In genomic region chr4:173371292-173372192, GRCh38 we compare ENCODE assay signal across 8 cellular contexts. TPM values are rescaled to one million over a fixed set of nuclear protein-coding genes. Genes with fewer than 3 reads are reported as not detected.
DNase-seq lines count a peak whose midpoint lies in the region; ATAC-seq, FAIRE-seq and TF ChIP-seq lines count a peak whose summit lies in the region.

No MANE protein-coding gene starts in this region.

- no peaks in the 10 kb centered on the region for H3K9me3 ChIP-seq in A549
- no peaks in the 10 kb centered on the region for H3K9me3 ChIP-seq in HepG2 (ENCODE audit: low read length)

- no peak for TF ChIP-seq EP300 in A549 (IDR thresholded peaks at IDR 0.05)
- TF ChIP-seq EP300 in HepG2 (IDR thresholded peaks at IDR 0.05; ENCODE audit: low read depth in 2 of 2, low read length in 2 of 2), result no peak
- TF ChIP-seq EP300 in HepG2 (CRISPR knock-in tag; IDR thresholded peaks at IDR 0.05; ENCODE audit: borderline replicate concordance), result no peak

- WGBS in A549 (ENCODE audit: missing lambda C conversion rate), result 0% methylated on average over 28 of the region's 68 CpGs
- WGBS in HepG2 (ENCODE audit: low lambda C conversion rate), result under 1% methylated on average over 31 of the region's 68 CpGs

- no peak for TF ChIP-seq POLR2A in A549 (IDR thresholded peaks at IDR 0.05; ENCODE audit: low read length)
- peak in 1 of 2 experiments; percentile 32; a peak in 1 of 4 replicates for TF ChIP-seq POLR2A in HepG2 (IDR thresholded peaks at IDR 0.05; ENCODE audit: insufficient read depth in 1 of 2, low read depth in 2 of 2, low read length in 2 of 2)

- in situ Hi-C loops in HepG2 (cut with HindIII; ENCODE audit: extremely low pct_ligation_motif_present, low pct_unique_long_range_greater_than_20kb), result loop anchor here (5.0 kb wide), 1 partner anchor 39 kb away; the partner anchor contains the start of gene HMGB2

- peak overlapping the region; percentile 81 for H3K9ac ChIP-seq in HepG2 (ENCODE audit: insufficient read depth, low read depth, low read length)

- TF ChIP-seq CTCF in A549 (IDR thresholded peaks at IDR 0.05), result no peak
- TF ChIP-seq CTCF in HepG2 (CRISPR knock-in tag; IDR thresholded peaks at IDR 0.05), result no peak

- FAIRE-seq in A549 (lab: Jason Lieb, UNC), result no peak
- FAIRE-seq in HepG2 (lab: Jason Lieb, UNC), result no peak

- DNase-seq in A549 (ENCODE audit: low read depth in 1 of 2, low spot score in 1 of 2) (peak; percentile 43 to 51), NCI-H226 (peak; percentile 40), dedifferentiated amniotic fluid mesenchymal stem cell (ENCODE audit: extremely low spot score) (peak; percentile 67), HepG2 (ENCODE audit: low spot score) (peak; percentile 29)
- peak; percentile 31 for DNase-seq in activated CD4-positive, alpha-beta T cell treated with anti-CD3 and anti-CD28 coated beads, Interleukin-2, amount 50 U/mL, for 1 hour
- DNase-seq in stimulated activated CD4-positive, alpha-beta T cell treated with anti-CD3 and anti-CD28 coated beads, Interleukin-4, amount 100 ng/mL, for 1 hour, result peak; percentile 45

- intact Hi-C loops in HepG2 (cut with micrococcal nuclease; ENCODE audit: unreplicated experiment), result loop anchor here (2.0 kb wide), 1 partner anchor 45 kb away; no protein-coding TSS in a partner anchor

- H2AFZ ChIP-seq in HepG2 (ENCODE audit: low read length), result no peak overlapping the region

- H3K36me3 ChIP-seq in HepG2 (replicated peaks in 1 of 2; ENCODE audit: control insufficient read depth in 1 of 2, insufficient read depth in 2 of 2, low read length in 2 of 2), result peaks cover 2% of the 10 kb centered on the region in 2 experiments

- H3K27ac ChIP-seq in A549 (peak overlapping the region; percentile 73 to 85), HepG2 (ENCODE audit: extremely low read length, insufficient read depth, low read length) (peak overlapping the region; percentile 74)

- no TSS peak for BruUV-seq in HepG2 (replicated peaks; lab: Mats Ljungman, UMichigan)

- H4K20me1 ChIP-seq in HepG2 (ENCODE audit: insufficient read depth, low read length), result no peaks in the 10 kb centered on the region

- ATAC-seq in A549, result peak; percentile 49 to 63
- ATAC-seq in GM18511 (IDR thresholded peaks at IDR 0.05; ENCODE audit: unreplicated experiment), result peak; percentile 20
- ATAC-seq in HG03025 (IDR thresholded peaks at IDR 0.05; ENCODE audit: low FRiP score, unreplicated experiment), result peak; percentile 22
- ATAC-seq in HepG2, result peak; percentile 65

- POLR2A ChIA-PET in A549 (lab: Yijun Ruan, JAX) (interaction anchor here (0.6 to 5.8 kb wide), 6 partner anchors 11 to 230 kb away, joined by 3 to 116 read pairs (median 4); partner anchors contain the start of gene HMGB2), HepG2 (lab: Yijun Ruan, JAX) (interaction anchor here (1.4 to 6.1 kb wide), 2 partner anchors 31 to 37 kb away, joined by 3 to 109 read pairs; partner anchors contain the start of gene HMGB2)

- peak overlapping the region; percentile 93 for H3K4me3 ChIP-seq in A549
- H3K4me3 ChIP-seq in HepG2 (replicated peaks in 1 of 3; ENCODE audit: insufficient read depth in 1 of 3, low read depth in 2 of 3, low read length in 3 of 3), result peak overlapping the region; percentile 91 to 94 (median 92)

- H3K79me2 ChIP-seq in HepG2 (ENCODE audit: insufficient read depth, low read length), result peaks cover 28% of the 10 kb centered on the region

- CTCF ChIA-PET in A549 (lab: Yijun Ruan, JAX) (interaction anchor here (0.7 to 1.4 kb wide), 5 partner anchors 18 to 52 kb away, joined by 3 to 8 read pairs (median 3); no protein-coding TSS in a partner anchor), HepG2 (lab: Yijun Ruan, JAX; ENCODE audit: low intra/inter-chr PET ratio, low total read pairs) (no interaction called here)

- H3K4me1 ChIP-seq in A549 (peaks cover 10% of the 10 kb centered on the region; the same call in 2 of the 3 replicates), HepG2 (ENCODE audit: insufficient read depth, low read length) (peaks cover 17% of the 10 kb centered on the region)

- no peaks in the 10 kb centered on the region; a peak in 1 of 5 replicates for H3K27me3 ChIP-seq in HepG2 (ENCODE audit: control insufficient read depth in 1 of 2, insufficient read depth in 2 of 2, low read length in 2 of 2)

- H3K4me2 ChIP-seq in A549 (peak overlapping the region; percentile 83), HepG2 (ENCODE audit: low read depth, low read length) (peak overlapping the region; percentile 74)

- TF ChIP-seq RAD21 in A549 (conservative IDR thresholded peaks at IDR 0.05 in 1 of 2, IDR thresholded peaks at IDR 0.05 in 1 of 2) (no peak), HepG2 (CRISPR knock-in tag; IDR thresholded peaks at IDR 0.05) (no peak)

RNA-seq across cellular contexts. Expression of gene SAP30, which starts 0.8 kb away (rescaled TPM):
- polyA plus RNA-seq in A549 (2011; rRNA removed) (12.0 and 19.6 TPM in 2 replicates), A549 (2017; fragmentation: RNase III; extraction: RNeasy Plus Mini Kit Qiagen cat#74134 plus additional on column Dnase treatment) (16.5 to 18.4 TPM (median 17.2 TPM) in 3 replicates), HepG2 (2011; rRNA removed) (10.6 and 14.2 TPM in 2 replicates)
- polyA plus RNA-seq in A549 (2012; cell fraction: cytosol; rRNA removed), result 14.2 and 14.9 TPM in 2 replicates
- polyA plus RNA-seq in A549 (2012; cell fraction: nucleus; rRNA removed), result 10.7 and 12.5 TPM in 2 replicates
- polyA minus RNA-seq in A549 (2011; rRNA and poly(A)+ RNA removed), result 0.70 and 2.0 TPM in 2 replicates
- 22.3 and 25.1 TPM in 2 replicates for total RNA-seq in HepG2 (2016; rRNA removed; fragmentation: Illumina TruSeq; extraction: Trizol)
- 3.7 and 4.7 TPM in 2 replicates for total RNA-seq in HepG2 (2016; cell fraction: cytosol; rRNA removed; fragmentation: Illumina TruSeq; extraction: Trizol; ENCODE audit: low read depth)
- 22.4 and 24.1 TPM in 2 replicates for total RNA-seq in HepG2 (2016; cell fraction: insoluble cytoplasmic fraction; rRNA removed; fragmentation: Illumina TruSeq; extraction: Trizol)
- 6.0 and 6.5 TPM in 2 replicates for total RNA-seq in HepG2 (2016; cell fraction: membrane; rRNA removed; fragmentation: Illumina TruSeq; extraction: Trizol)
- 8.7 and 9.9 TPM in 2 replicates for total RNA-seq in HepG2 (2016; cell fraction: nucleus; rRNA removed; fragmentation: Illumina TruSeq; extraction: Trizol)
- polyA plus RNA-seq in HepG2 (2011; cell fraction: cytosol; rRNA removed), result 6.1 and 7.3 TPM in 2 replicates
- 4.0 and 4.4 TPM in 2 replicates for polyA plus RNA-seq in HepG2 (2011; cell fraction: nucleus; rRNA removed)
- polyA plus RNA-seq in HepG2 (2012), result 10.5 and 12.0 TPM in 2 replicates
- 3.1 and 3.3 TPM in 2 replicates for polyA plus RNA-seq in HepG2 (2016; cell fraction: cytosol; fragmentation: Illumina TruSeq; extraction: Trizol; ENCODE audit: low read depth)
- 22.3 and 23.3 TPM in 2 replicates for polyA plus RNA-seq in HepG2 (2016; cell fraction: insoluble cytoplasmic fraction; fragmentation: Illumina TruSeq; extraction: Trizol; ENCODE audit: low read depth)
- polyA plus RNA-seq in HepG2 (2016; cell fraction: membrane; fragmentation: Illumina TruSeq; extraction: Trizol; ENCODE audit: low read depth), result 3.2 and 4.0 TPM in 2 replicates
- polyA plus RNA-seq in HepG2 (2016; cell fraction: nucleus; fragmentation: Illumina TruSeq; extraction: Trizol; ENCODE audit: insufficient read depth, low read depth), result 11.9 and 13.6 TPM in 2 replicates
- 3.3 and 6.9 TPM in 2 replicates for polyA minus RNA-seq in HepG2 (2011; rRNA and poly(A)+ RNA removed; ENCODE audit: low replicate concordance)
- polyA minus RNA-seq in HepG2 (2011; cell fraction: cytosol; rRNA and poly(A)+ RNA removed), result 5.6 and 6.4 TPM in 2 replicates
- 8.6 and 8.8 TPM in 2 replicates for polyA minus RNA-seq in HepG2 (2011; cell fraction: nucleus; rRNA and poly(A)+ RNA removed)

RNA-seq across cellular contexts. Expression of gene SCRG1, which starts 27.4 kb away (rescaled TPM):
- polyA plus RNA-seq in A549 (2011; rRNA removed), result not detected in 2 replicates
- polyA plus RNA-seq in A549 (2012; cell fraction: cytosol; rRNA removed), result not detected in 2 replicates
- polyA plus RNA-seq in A549 (2012; cell fraction: nucleus; rRNA removed), result not detected in 2 replicates
- polyA plus RNA-seq in A549 (2017; fragmentation: RNase III; extraction: RNeasy Plus Mini Kit Qiagen cat#74134 plus additional on column Dnase treatment), result not detected in 3 replicates
- polyA minus RNA-seq in A549 (2011; rRNA and poly(A)+ RNA removed), result not detected in 2 replicates
- not detected in 2 replicates for total RNA-seq in HepG2 (2016; rRNA removed; fragmentation: Illumina TruSeq; extraction: Trizol)
- total RNA-seq in HepG2 (2016; cell fraction: cytosol; rRNA removed; fragmentation: Illumina TruSeq; extraction: Trizol; ENCODE audit: low read depth), result not detected in 2 replicates
- not detected in 2 replicates for total RNA-seq in HepG2 (2016; cell fraction: insoluble cytoplasmic fraction; rRNA removed; fragmentation: Illumina TruSeq; extraction: Trizol)
- total RNA-seq in HepG2 (2016; cell fraction: membrane; rRNA removed; fragmentation: Illumina TruSeq; extraction: Trizol), result not detected in 2 replicates
- not detected in 2 replicates for total RNA-seq in HepG2 (2016; cell fraction: nucleus; rRNA removed; fragmentation: Illumina TruSeq; extraction: Trizol)
- not detected in 2 replicates for polyA plus RNA-seq in HepG2 (2011; rRNA removed)
- polyA plus RNA-seq in HepG2 (2011; cell fraction: cytosol; rRNA removed), result not detected in 2 replicates
- polyA plus RNA-seq in HepG2 (2011; cell fraction: nucleus; rRNA removed), result not detected in 2 replicates
- polyA plus RNA-seq in HepG2 (2012), result 0.03 TPM in 1 of 2 replicates, not detected in the other
- polyA plus RNA-seq in HepG2 (2016; cell fraction: cytosol; fragmentation: Illumina TruSeq; extraction: Trizol; ENCODE audit: low read depth), result not detected in 2 replicates
- polyA plus RNA-seq in HepG2 (2016; cell fraction: insoluble cytoplasmic fraction; fragmentation: Illumina TruSeq; extraction: Trizol; ENCODE audit: low read depth), result not detected in 2 replicates
- polyA plus RNA-seq in HepG2 (2016; cell fraction: membrane; fragmentation: Illumina TruSeq; extraction: Trizol; ENCODE audit: low read depth), result not detected in 2 replicates
- polyA plus RNA-seq in HepG2 (2016; cell fraction: nucleus; fragmentation: Illumina TruSeq; extraction: Trizol; ENCODE audit: insufficient read depth, low read depth), result not detected in 2 replicates
- polyA minus RNA-seq in HepG2 (2011; rRNA and poly(A)+ RNA removed; ENCODE audit: low replicate concordance), result not detected in 2 replicates
- not detected in 2 replicates for polyA minus RNA-seq in HepG2 (2011; cell fraction: cytosol; rRNA and poly(A)+ RNA removed)
- not detected in 2 replicates for polyA minus RNA-seq in HepG2 (2011; cell fraction: nucleus; rRNA and poly(A)+ RNA removed)

RNA-seq across cellular contexts. Expression of gene HMGB2, which starts 37.4 kb away (rescaled TPM):
- polyA plus RNA-seq in A549 (2011; rRNA removed) (67.3 and 128 TPM in 2 replicates), A549 (2017; fragmentation: RNase III; extraction: RNeasy Plus Mini Kit Qiagen cat#74134 plus additional on column Dnase treatment) (101 to 108 TPM (median 103 TPM) in 3 replicates), HepG2 (2011; rRNA removed) (49.9 and 90.5 TPM in 2 replicates)
- 45.2 and 68.6 TPM in 2 replicates for polyA plus RNA-seq in A549 (2012; cell fraction: cytosol; rRNA removed)
- polyA plus RNA-seq in A549 (2012; cell fraction: nucleus; rRNA removed), result 20.9 and 28.8 TPM in 2 replicates
- 11.1 and 13.7 TPM in 2 replicates for polyA minus RNA-seq in A549 (2011; rRNA and poly(A)+ RNA removed)
- total RNA-seq in HepG2 (2016; rRNA removed; fragmentation: Illumina TruSeq; extraction: Trizol), result 332 and 478 TPM in 2 replicates
- total RNA-seq in HepG2 (2016; cell fraction: cytosol; rRNA removed; fragmentation: Illumina TruSeq; extraction: Trizol; ENCODE audit: low read depth), result 55.4 and 58.1 TPM in 2 replicates
- total RNA-seq in HepG2 (2016; cell fraction: insoluble cytoplasmic fraction; rRNA removed; fragmentation: Illumina TruSeq; extraction: Trizol), result 327 and 486 TPM in 2 replicates
- total RNA-seq in HepG2 (2016; cell fraction: membrane; rRNA removed; fragmentation: Illumina TruSeq; extraction: Trizol), result 88.2 and 95.3 TPM in 2 replicates
- total RNA-seq in HepG2 (2016; cell fraction: nucleus; rRNA removed; fragmentation: Illumina TruSeq; extraction: Trizol), result 133 and 139 TPM in 2 replicates
- polyA plus RNA-seq in HepG2 (2011; cell fraction: cytosol; rRNA removed), result 47.8 and 56.0 TPM in 2 replicates
- polyA plus RNA-seq in HepG2 (2011; cell fraction: nucleus; rRNA removed), result 32.4 and 36.5 TPM in 2 replicates
- 115 and 248 TPM in 2 replicates for polyA plus RNA-seq in HepG2 (2012)
- polyA plus RNA-seq in HepG2 (2016; cell fraction: cytosol; fragmentation: Illumina TruSeq; extraction: Trizol; ENCODE audit: low read depth), result 44.2 and 44.6 TPM in 2 replicates
- polyA plus RNA-seq in HepG2 (2016; cell fraction: insoluble cytoplasmic fraction; fragmentation: Illumina TruSeq; extraction: Trizol; ENCODE audit: low read depth), result 657 and 732 TPM in 2 replicates
- polyA plus RNA-seq in HepG2 (2016; cell fraction: membrane; fragmentation: Illumina TruSeq; extraction: Trizol; ENCODE audit: low read depth), result 82.0 and 83.9 TPM in 2 replicates
- 316 and 322 TPM in 2 replicates for polyA plus RNA-seq in HepG2 (2016; cell fraction: nucleus; fragmentation: Illumina TruSeq; extraction: Trizol; ENCODE audit: insufficient read depth, low read depth)
- 14.1 and 27.2 TPM in 2 replicates for polyA minus RNA-seq in HepG2 (2011; rRNA and poly(A)+ RNA removed; ENCODE audit: low replicate concordance)
- polyA minus RNA-seq in HepG2 (2011; cell fraction: cytosol; rRNA and poly(A)+ RNA removed), result 29.2 and 45.7 TPM in 2 replicates
- polyA minus RNA-seq in HepG2 (2011; cell fraction: nucleus; rRNA and poly(A)+ RNA removed), result 46.0 and 60.1 TPM in 2 replicates

Comparison
In these comparisons a context has a peak if more than half of its experiments do, and no peak if none do; other contexts are left out.
1. Peak in every context shown above with its lines: DNase-seq, ATAC-seq, H3K4me3 ChIP-seq and H3K27ac ChIP-seq.